Comparison of ENCODE assay signal across 1 cellular context in the genomic region with DNA sequence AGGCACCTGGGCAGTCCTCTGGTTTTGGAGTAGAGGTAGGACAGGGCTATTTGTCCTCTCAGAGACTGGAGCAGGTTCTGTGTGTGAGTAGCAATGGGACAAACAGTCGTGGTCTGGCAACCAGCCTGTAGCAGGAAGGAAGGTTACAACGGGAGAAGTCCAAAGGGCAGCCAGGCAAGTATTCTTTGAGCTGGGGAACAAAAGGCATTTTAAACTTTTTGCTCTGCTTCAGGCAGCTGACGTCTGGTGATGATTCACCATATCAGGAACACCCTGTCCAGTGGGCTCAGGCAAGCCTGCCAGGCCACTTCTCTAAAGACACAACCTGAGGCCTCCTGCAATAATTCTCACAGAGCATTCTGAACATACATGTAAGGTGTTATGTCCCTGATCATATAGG.
TF ChIP-seq lines count a peak whose summit lies in the region.
"Not testable (repeated sequence)": the region's sequence is repeated elsewhere in the genome, so short reads cannot be mapped to it uniquely, and the experiment has no call there.

No MANE protein-coding gene starts in this region.

TF ChIP-seq in HepG2, 621 proteins besides CTCF, POLR2A, EP300 and RAD21:
- TF ChIP-seq, protein P1, sequence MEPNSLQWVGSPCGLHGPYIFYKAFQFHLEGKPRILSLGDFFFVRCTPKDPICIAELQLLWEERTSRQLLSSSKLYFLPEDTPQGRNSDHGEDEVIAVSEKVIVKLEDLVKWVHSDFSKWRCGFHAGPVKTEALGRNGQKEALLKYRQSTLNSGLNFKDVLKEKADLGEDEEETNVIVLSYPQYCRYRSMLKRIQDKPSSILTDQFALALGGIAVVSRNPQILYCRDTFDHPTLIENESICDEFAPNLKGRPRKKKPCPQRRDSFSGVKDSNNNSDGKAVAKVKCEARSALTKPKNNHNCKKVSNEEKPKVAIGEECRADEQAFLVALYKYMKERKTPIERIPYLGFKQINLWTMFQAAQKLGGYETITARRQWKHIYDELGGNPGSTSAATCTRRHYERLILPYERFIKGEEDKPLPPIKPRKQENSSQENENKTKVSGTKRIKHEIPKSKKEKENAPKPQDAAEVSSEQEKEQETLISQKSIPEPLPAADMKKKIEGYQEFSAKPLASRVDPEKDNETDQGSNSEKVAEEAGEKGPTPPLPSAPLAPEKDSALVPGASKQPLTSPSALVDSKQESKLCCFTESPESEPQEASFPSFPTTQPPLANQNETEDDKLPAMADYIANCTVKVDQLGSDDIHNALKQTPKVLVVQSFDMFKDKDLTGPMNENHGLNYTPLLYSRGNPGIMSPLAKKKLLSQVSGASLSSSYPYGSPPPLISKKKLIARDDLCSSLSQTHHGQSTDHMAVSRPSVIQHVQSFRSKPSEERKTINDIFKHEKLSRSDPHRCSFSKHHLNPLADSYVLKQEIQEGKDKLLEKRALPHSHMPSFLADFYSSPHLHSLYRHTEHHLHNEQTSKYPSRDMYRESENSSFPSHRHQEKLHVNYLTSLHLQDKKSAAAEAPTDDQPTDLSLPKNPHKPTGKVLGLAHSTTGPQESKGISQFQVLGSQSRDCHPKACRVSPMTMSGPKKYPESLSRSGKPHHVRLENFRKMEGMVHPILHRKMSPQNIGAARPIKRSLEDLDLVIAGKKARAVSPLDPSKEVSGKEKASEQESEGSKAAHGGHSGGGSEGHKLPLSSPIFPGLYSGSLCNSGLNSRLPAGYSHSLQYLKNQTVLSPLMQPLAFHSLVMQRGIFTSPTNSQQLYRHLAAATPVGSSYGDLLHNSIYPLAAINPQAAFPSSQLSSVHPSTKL (CRISPR knock-in tag; IDR thresholded peaks at IDR 0.05), result peak; percentile 30; the same call in 1 of the 2 replicates
- TF ChIP-seq SOX5 (CRISPR knock-in tag; IDR thresholded peaks at IDR 0.05; ENCODE audit: borderline replicate concordance) (peak; percentile 70; the same call in 1 of the 2 replicates), FOSL2 (CRISPR knock-in tag; IDR thresholded peaks at IDR 0.05) (peak; percentile 82), SOX13 (CRISPR knock-in tag; conservative IDR thresholded peaks at IDR 0.05 in 1 of 2, IDR thresholded peaks at IDR 0.05 in 1 of 2) (peak in 1 of 2 experiments; percentile 59; a peak in 2 of 4 replicates), HNF4A (CRISPR knock-in tag; IDR thresholded peaks at IDR 0.05) (peak; percentile 22; the same call in 1 of the 2 replicates)
- not testable (repeated sequence) for TF ChIP-seq SOX13 (IDR thresholded peaks at IDR 0.05)
